In genomic region chr2:149187061-149187460, GRCh38 we compare ENCODE assay signal across 10 cellular contexts.
"Had no signal": no experiment of that assay in that cellular context is flagged by ENCODE, and none has a peak within 500 bp of the region (broad histone marks: within the 10 kb centered on the region; RNA-seq: fewer than 3 reads in every experiment).

No MANE protein-coding gene starts in this region.

- ATAC-seq: GM23338, K562 had no signal

- H3K27ac Mint-ChIP-seq: GM23338, H9, HFFc6 had no signal

- H3K4me3 Mint-ChIP-seq: GM23338, H9, HFFc6 had no signal

- H2AFZ ChIP-seq: GM23338 had no signal

- DNase-seq: H9, HCEC 1CT, HFFc6, IMR-90, KG1 had no signal

- H3K4me2 ChIP-seq: GM23338 had no signal

- FAIRE-seq: H1, H54, HTR-8/SVneo, K562 had no signal

- H3K9me3 Mint-ChIP-seq: GM23338, H9 had no signal

- H3K4me3 ChIP-seq: GM23338, K562 had no signal
